In genomic region chr12:66087365-66087943, GRCh38 we compare ENCODE assay signal across 8 cellular contexts. TPM values are rescaled to one million over a fixed set of nuclear protein-coding genes. Genes with fewer than 3 reads are reported as not detected.
DNase-seq lines count a peak whose midpoint lies in the region; ATAC-seq, FAIRE-seq and TF ChIP-seq lines count a peak whose summit lies in the region.

No MANE protein-coding gene starts in this region.

- no peaks in the 10 kb centered on the region for H4K20me1 ChIP-seq in K562 (replicated peaks; ENCODE audit: control insufficient read depth, insufficient read depth, low read length)

- no peaks in the 10 kb centered on the region for H3K9me1 ChIP-seq in K562 (ENCODE audit: control insufficient read depth, insufficient read depth, low read length)

- DNase-seq in DMS53 treated with DMSO at 0.1 percent for 48 hours (lab: John Stamatoyannopoulos, UW; ENCODE audit: unreplicated experiment) (peak; percentile 76), LHCN-M2 (ENCODE audit: low read depth) (peak; percentile 78), SKM-1 (lab: John Stamatoyannopoulos, UW; ENCODE audit: unreplicated experiment) (peak; percentile 6), K562 (ENCODE audit: extremely low read depth in 1 of 4, low spot score in 3 of 4) (peak; percentile 23 to 61 (median 32)), iPS-NIHi11 (ENCODE audit: low spot score) (peak; percentile 65)
- peak; percentile 15 to 51 for DNase-seq in stimulated activated CD4-positive, alpha-beta T cell treated with anti-CD3 and anti-CD28 coated beads, Interleukin-12 subunit alpha, Interleukin-12 subunit beta, amount 100 ng/mL, for 24 hours (ENCODE audit: low read depth in 2 of 2)

- peak; percentile 64 to 76 (median 73) for TF ChIP-seq CTCF in K562 (IDR thresholded peaks at IDR 0.05 in 2 of 3, conservative IDR thresholded peaks at IDR 0.05 in 1 of 3; ENCODE audit: insufficient read depth in 2 of 3, low read depth in 1 of 3, low read length in 3 of 3)

- no peak overlapping the region for H3K4me3 ChIP-seq in K562

- no peak overlapping the region for H3K4me2 ChIP-seq in K562 (ENCODE audit: insufficient read depth, low read length)

- H3K4me1 ChIP-seq in K562 (replicated peaks in 1 of 2; ENCODE audit: control insufficient read depth in 2 of 2, insufficient read depth in 2 of 2, low read length in 2 of 2) = no peaks in the 10 kb centered on the region

- no TSS peak for BruUV-seq in K562 (replicated peaks; lab: Mats Ljungman, UMichigan)

- H2AFZ ChIP-seq in K562 (ENCODE audit: low read depth, low read length) = no peak overlapping the region

- no peaks in the 10 kb centered on the region for H3K36me3 ChIP-seq in K562 (ENCODE audit: control insufficient read depth, insufficient read depth, low read length)

- H3K9me3 ChIP-seq in K562 (replicated peaks; ENCODE audit: control insufficient read depth, insufficient read depth, low read depth, low read length) = no peaks in the 10 kb centered on the region

- WGBS in K562 (ENCODE audit: insufficient coverage, low coverage, missing lambda C conversion rate) = 1% methylated on average over 9 of the region's 10 CpGs

- H3K79me2 ChIP-seq in K562 (ENCODE audit: control insufficient read depth, insufficient read depth, low read length) = no peaks in the 10 kb centered on the region

- POLR2A ChIA-PET in K562 (lab: Yijun Ruan, JAX) = no interaction called here

- ATAC-seq in GM21423 (IDR thresholded peaks at IDR 0.05; ENCODE audit: unreplicated experiment) = peak; percentile 85
- peak; percentile 85 for ATAC-seq in K562
- no peak for ATAC-seq in HG02970 (IDR thresholded peaks at IDR 0.05; ENCODE audit: low FRiP score, unreplicated experiment)

- peak; percentile 72 to 74 for TF ChIP-seq RAD21 in K562 (CRISPR knock-in tag; conservative IDR thresholded peaks at IDR 0.05 in 1 of 2, IDR thresholded peaks at IDR 0.05 in 1 of 2)

- CTCF ChIA-PET in K562 (lab: Yijun Ruan, JAX; ENCODE audit: low intra/inter-chr PET ratio) = interaction anchor here (0.6 to 1.1 kb wide), 3 partner anchors 243 to 1197 kb away, joined by 3 to 6 read pairs (median 3); no protein-coding TSS in a partner anchor

- peaks cover 2 to 8% of the 10 kb centered on the region in 2 experiments; a peak in 1 of 5 replicates for H3K27me3 ChIP-seq in K562 (ENCODE audit: control insufficient read depth in 2 of 2, insufficient read depth in 2 of 2, low read length in 2 of 2)

- no peak for TF ChIP-seq EP300 in K562 (IDR thresholded peaks at IDR 0.05; ENCODE audit: low read length)

- in situ Hi-C loops in K562 (cut with MboI) = loop anchor here (10.0 kb wide), 2 partner anchors 783 to 1193 kb away; no protein-coding TSS in a partner anchor

- no peak for TF ChIP-seq POLR2A in K562 (conservative IDR thresholded peaks at IDR 0.05)

- intact Hi-C loops in K562 (cut with micrococcal nuclease) = loop anchor here (5.0 to 10.0 kb wide), 3 partner anchors 530 to 1193 kb away; no protein-coding TSS in a partner anchor

- no peak overlapping the region for H3K27ac ChIP-seq in K562 (ENCODE audit: extremely low read depth, low read depth, low read length)

- FAIRE-seq in K562 (lab: Jason Lieb, UNC) = peak; percentile 96

- H3K9ac ChIP-seq in K562 (ENCODE audit: insufficient read depth in 1 of 2, low read depth in 2 of 2, low read length in 2 of 2) = no peak overlapping the region

TF ChIP-seq in K562, 482 proteins besides CTCF, POLR2A, EP300 and RAD21 (continues in another document):
- TF ChIP-seq DEAF1 (CRISPR knock-in tag; IDR thresholded peaks at IDR 0.05) (0 out of 2 replicates have a peak, but pooled peaks have one; percentile 34), TAF9B (IDR thresholded peaks at IDR 0.05; ENCODE audit: partially characterized antibody) (no peak), ZZZ3 (IDR thresholded peaks at IDR 0.05) (no peak), RREB1 (CRISPR knock-in tag; IDR thresholded peaks at IDR 0.05) (no peak), YY1 (IDR thresholded peaks at IDR 0.05; ENCODE audit: borderline replicate concordance in 1 of 3, control insufficient read depth in 1 of 3, extremely low read depth in 1 of 3, insufficient read depth in 3 of 3, insufficient read length in 1 of 3, insufficient replicate concordance in 2 of 3, low read depth in 1 of 3, low read length in 2 of 3) (peak in 1 of 3 experiments; percentile 25)

RNA-seq across cellular contexts. Expression of gene LLPH, which starts 43.1 kb away (rescaled TPM):
- total RNA-seq in LHCN-M2 (2014; rRNA removed) (21.7 and 23.4 TPM in 2 replicates), K562 (2014; rRNA removed) (19.1 and 22.6 TPM in 2 replicates), K562 (2014; rRNA removed; fragmentation: Illumina TruSeq; extraction: Trizol) (59.6 and 74.3 TPM in 2 replicates), K562 (2015; rRNA removed; fragmentation: Illumina TruSeq; extraction: Trizol) (58.5 and 65.5 TPM in 2 replicates), K562 (2021) (26.3 and 27.8 TPM in 2 replicates)
- 26.8 TPM for polyA plus RNA-seq in LHCN-M2 (2012)
- 3.1 and 10.4 TPM in 2 replicates for total RNA-seq in K562 (2011; cell fraction: chromatin; rRNA removed; ENCODE audit: low replicate concordance)
- total RNA-seq in K562 (2011; cell fraction: nucleolus; rRNA removed) = 1.6 and 2.5 TPM in 2 replicates
- 2.7 and 5.6 TPM in 2 replicates for total RNA-seq in K562 (2011; cell fraction: nucleoplasm; rRNA removed)
- polyA plus RNA-seq in K562 (2011; rRNA removed) (14.1 and 23.9 TPM in 2 replicates), K562 (2014; fragmentation: Illumina TruSeq; extraction: Trizol) (62.1 and 72.0 TPM in 2 replicates), K562 (2014; fragmentation: Nextera tagmentation; extraction: Ambion mirVana) (10 to 100 TPM; 67.4 to 87.3 TPM), K562 (2014; rRNA removed) (41.0 and 48.7 TPM in 2 replicates)
- 2.1 and 4.8 TPM in 2 replicates for polyA plus RNA-seq in K562 (2011; cell fraction: cytosol; rRNA removed)
- 1.9 and 2.5 TPM in 2 replicates for polyA plus RNA-seq in K562 (2011; cell fraction: nucleus; rRNA removed)
- polyA plus RNA-seq in K562 (2012) = 27.5 and 58.5 TPM in 2 replicates
- polyA minus RNA-seq in K562 (2011; rRNA and poly(A)+ RNA removed) = 8.3 and 11.9 TPM in 2 replicates
- polyA minus RNA-seq in K562 (2011; cell fraction: cytosol; rRNA and poly(A)+ RNA removed) = 0.64 and 4.3 TPM in 2 replicates
- polyA minus RNA-seq in K562 (2011; cell fraction: nucleus; rRNA and poly(A)+ RNA removed) = 2.2 and 4.0 TPM in 2 replicates

Comparison
In these comparisons a context has a peak if more than half of its experiments do, and no peak if none do; other contexts are left out.
1. DNase-seq: peak in every context shown above with its lines; median percentile 78 in LHCN-M2; 76 in DMS53 treated with DMSO at 0.1 percent for 48 hours; 65 in iPS-NIHi11; 33 in stimulated activated CD4-positive, alpha-beta T cell treated with anti-CD3 and anti-CD28 coated beads, Interleukin-12 subunit alpha, Interleukin-12 subunit beta, amount 100 ng/mL, for 24 hours; 32 in K562; 6 in SKM-1.